22 cellular contexts compared by ENCODE assay signal in genomic region chr4:76365636-76366035, GRCh38. TPM values are rescaled to one million over a fixed set of nuclear protein-coding genes. Genes with fewer than 3 reads are reported as not detected.
DNase-seq lines count a peak whose midpoint lies in the region; ATAC-seq, FAIRE-seq and TF ChIP-seq lines count a peak whose summit lies in the region.
"Had no signal": no experiment of that assay in that cellular context is flagged by ENCODE, and none has a peak within 500 bp of the region (broad histone marks: within the 10 kb centered on the region; RNA-seq: fewer than 3 reads in every experiment).

No MANE protein-coding gene starts in this region.

- ATAC-seq in stimulated activated naive B cell treated with anti-CD40 and anti-IgM and Interleukin-4, amounts not matched to agents 10 μg/mL and 1 μg/mL and 100 μg/mL, for 72 hours (replicated peaks), result no peak
- no peak for ATAC-seq in HepG2
- ATAC-seq: GM12878 had no signal

- peak; percentile 56 for DNase-seq in EH (ENCODE audit: low read depth)
- DNase-seq in MG63, result peak; percentile 4
- DNase-seq in bronchial epithelial cell (ENCODE audit: low read depth), result peak; percentile 2
- no peak for DNase-seq in stimulated activated naive B cell treated with anti-CD40 and anti-IgM and Interleukin-4, amounts not matched to agents 10 μg/mL and 1 μg/mL and 100 μg/mL, for 72 hours
- DNase-seq in inferior parietal cortex (ENCODE audit: extremely low spot score), result no peak
- no peak for DNase-seq in vagina (ENCODE audit: extremely low spot score in 2 of 2)
- no peak for DNase-seq in HepG2 (ENCODE audit: low spot score)
- DNase-seq: ACHN; Calu3; CD4-positive, alpha-beta memory T cell; DMS53; HCEC 1CT; MM.1S; NCI-H1092 treated with DMSO at 0.1 percent for 48 hours; NCI-H2081 treated with DMSO at 0.1 percent for 48 hours; NCI-H524; Peyer's patch; SHP77 had no signal

- no peaks in the 10 kb centered on the region for H3K36me3 Mint-ChIP-seq in stimulated activated naive B cell treated with anti-CD40 and anti-IgM and Interleukin-4, amounts not matched to agents 10 μg/mL and 1 μg/mL and 100 μg/mL, for 72 hours

- TF ChIP-seq EP300 in HepG2 (IDR thresholded peaks at IDR 0.05; ENCODE audit: low read depth in 2 of 2, low read length in 2 of 2) (no peak), HepG2 (CRISPR knock-in tag; IDR thresholded peaks at IDR 0.05; ENCODE audit: borderline replicate concordance) (no peak)

- 33% methylated on average over 3 of the region's 3 CpGs for WGBS in HepG2 (ENCODE audit: low lambda C conversion rate)

- TF ChIP-seq CTCF in bronchial epithelial cell (IDR thresholded peaks at IDR 0.05; ENCODE audit: insufficient read depth, low read length, severe bottlenecking) (no peak), vagina (IDR thresholded peaks at IDR 0.05) (no peak), HepG2 (CRISPR knock-in tag; IDR thresholded peaks at IDR 0.05) (no peak)

- no peak overlapping the region for H3K27ac ChIP-seq in vagina
- H3K27ac ChIP-seq in HepG2 (ENCODE audit: extremely low read length, insufficient read depth, low read length), result no peak overlapping the region
- H3K27ac ChIP-seq: KMS-11, Peyer's patch had no signal

- H3K4me1 Mint-ChIP-seq in stimulated activated naive B cell treated with anti-CD40 and anti-IgM and Interleukin-4, amounts not matched to agents 10 μg/mL and 1 μg/mL and 100 μg/mL, for 72 hours, result peaks cover 8 to 10% of the 10 kb centered on the region in 2 donors
- H3K4me1 Mint-ChIP-seq: CD4-positive, alpha-beta memory T cell had no signal

- H3K36me3 ChIP-seq in MG63 (no peaks in the 10 kb centered on the region), bronchial epithelial cell (ENCODE audit: control insufficient read depth, insufficient read depth, low read length) (no peaks in the 10 kb centered on the region), vagina (no peaks in the 10 kb centered on the region), HepG2 (replicated peaks in 1 of 2; ENCODE audit: control insufficient read depth in 1 of 2, insufficient read depth in 2 of 2, low read length in 2 of 2) (no peaks in the 10 kb centered on the region)
- H3K36me3 ChIP-seq: Peyer's patch had no signal

- peak overlapping the region; percentile 0 for H3K27ac Mint-ChIP-seq in stimulated activated naive B cell treated with anti-CD40 and anti-IgM and Interleukin-4, amounts not matched to agents 10 μg/mL and 1 μg/mL and 100 μg/mL, for 72 hours
- H3K27ac Mint-ChIP-seq: CD4-positive, alpha-beta memory T cell had no signal

- intact Hi-C loops in vagina (cut with DNase I) (no loop called here), HepG2 (cut with micrococcal nuclease; ENCODE audit: unreplicated experiment) (no loop called here)

- H4K20me1 ChIP-seq in HepG2 (ENCODE audit: insufficient read depth, low read length), result no peaks in the 10 kb centered on the region

- H3K9ac ChIP-seq in HepG2 (ENCODE audit: insufficient read depth, low read depth, low read length), result no peak overlapping the region
- H3K9ac ChIP-seq: KMS-11, SK-N-SH had no signal

- in situ Hi-C loops in HepG2 (cut with HindIII; ENCODE audit: extremely low pct_ligation_motif_present, low pct_unique_long_range_greater_than_20kb), result no loop called here

- no peaks in the 10 kb centered on the region for H3K79me2 ChIP-seq in HepG2 (ENCODE audit: insufficient read depth, low read length)

- CTCF ChIA-PET in HepG2 (lab: Yijun Ruan, JAX; ENCODE audit: low intra/inter-chr PET ratio, low total read pairs), result no interaction called here

- TF ChIP-seq RAD21 in HepG2 (CRISPR knock-in tag; IDR thresholded peaks at IDR 0.05), result no peak

- peaks cover 3 to 4% of the 10 kb centered on the region in 2 donors for H3K9me3 Mint-ChIP-seq in stimulated activated naive B cell treated with anti-CD40 and anti-IgM and Interleukin-4, amounts not matched to agents 10 μg/mL and 1 μg/mL and 100 μg/mL, for 72 hours

- H2AFZ ChIP-seq in HepG2 (ENCODE audit: low read length), result no peak overlapping the region

- POLR2A ChIA-PET in HepG2 (lab: Yijun Ruan, JAX), result no interaction called here

- H3K27me3 ChIP-seq in MG63, result no peaks in the 10 kb centered on the region
- no peaks in the 10 kb centered on the region for H3K27me3 ChIP-seq in bronchial epithelial cell (ENCODE audit: control insufficient read depth, insufficient read depth, low read length)
- no peaks in the 10 kb centered on the region for H3K27me3 ChIP-seq in vagina
- 0 out of 5 replicates have a peak, but pooled peaks cover 0 to 4% of the 10 kb centered on the region in 2 experiments for H3K27me3 ChIP-seq in HepG2 (ENCODE audit: control insufficient read depth in 1 of 2, insufficient read depth in 2 of 2, low read length in 2 of 2)
- H3K27me3 ChIP-seq: Peyer's patch had no signal

- TF ChIP-seq POLR2A in vagina (IDR thresholded peaks at IDR 0.05) (no peak), HepG2 (IDR thresholded peaks at IDR 0.05; ENCODE audit: insufficient read depth in 1 of 2, low read depth in 2 of 2, low read length in 2 of 2) (no peak)

- H3K4me3 ChIP-seq in MG63 (no peak overlapping the region), bronchial epithelial cell (ENCODE audit: low read depth, low read length) (no peak overlapping the region), vagina (no peak overlapping the region), HepG2 (replicated peaks in 1 of 3; ENCODE audit: insufficient read depth in 1 of 3, low read depth in 2 of 3, low read length in 3 of 3) (no peak overlapping the region)
- H3K4me3 ChIP-seq: GM12878, Peyer's patch had no signal

- H3K4me3 Mint-ChIP-seq in stimulated activated naive B cell treated with anti-CD40 and anti-IgM and Interleukin-4, amounts not matched to agents 10 μg/mL and 1 μg/mL and 100 μg/mL, for 72 hours, result no peak overlapping the region
- H3K4me3 Mint-ChIP-seq: CD4-positive, alpha-beta memory T cell had no signal

- H3K4me1 ChIP-seq in vagina, result no peaks in the 10 kb centered on the region
- no peaks in the 10 kb centered on the region for H3K4me1 ChIP-seq in HepG2 (ENCODE audit: insufficient read depth, low read length)
- H3K4me1 ChIP-seq: Peyer's patch had no signal

- H3K9me3 ChIP-seq in MG63 (no peaks in the 10 kb centered on the region), vagina (no peaks in the 10 kb centered on the region), HepG2 (ENCODE audit: low read length) (no peaks in the 10 kb centered on the region)
- H3K9me3 ChIP-seq: Peyer's patch, SK-N-SH had no signal

- FAIRE-seq in bronchial epithelial cell (lab: Jason Lieb, UNC) (no peak), HepG2 (lab: Jason Lieb, UNC) (no peak)
- FAIRE-seq: G401.6, GM12878 had no signal

- BruUV-seq in HepG2 (replicated peaks; lab: Mats Ljungman, UMichigan), result no TSS peak

- no peak overlapping the region for H3K4me2 ChIP-seq in HepG2 (ENCODE audit: low read depth, low read length)
- H3K4me2 ChIP-seq: KMS-11, SK-N-SH had no signal

- H3K27me3 Mint-ChIP-seq in stimulated activated naive B cell treated with anti-CD40 and anti-IgM and Interleukin-4, amounts not matched to agents 10 μg/mL and 1 μg/mL and 100 μg/mL, for 72 hours, result peaks cover 9 to 13% of the 10 kb centered on the region in 2 donors

RNA-seq across cellular contexts. Expression of gene CCDC158, which starts 55.3 kb away (rescaled TPM):
- not detected in 2 replicates for total RNA-seq in MG63 (2014; rRNA removed; shearing (Covaris generic); ENCODE audit: low replicate concordance)
- total RNA-seq in bronchial epithelial cell (under 0.01 and 0.13 TPM in 2 replicates), vagina (not detected), HepG2 (2016; rRNA removed; fragmentation: Illumina TruSeq; extraction: Trizol) (not detected in 2 replicates)
- total RNA-seq in HepG2 (2016; cell fraction: cytosol; rRNA removed; fragmentation: Illumina TruSeq; extraction: Trizol; ENCODE audit: low read depth), result not detected in 2 replicates
- total RNA-seq in HepG2 (2016; cell fraction: insoluble cytoplasmic fraction; rRNA removed; fragmentation: Illumina TruSeq; extraction: Trizol), result not detected in 2 replicates
- not detected in 2 replicates for total RNA-seq in HepG2 (2016; cell fraction: membrane; rRNA removed; fragmentation: Illumina TruSeq; extraction: Trizol)
- not detected in 2 replicates for total RNA-seq in HepG2 (2016; cell fraction: nucleus; rRNA removed; fragmentation: Illumina TruSeq; extraction: Trizol)
- polyA plus RNA-seq in HepG2 (2011; rRNA removed), result not detected in 2 replicates
- not detected in 2 replicates for polyA plus RNA-seq in HepG2 (2011; cell fraction: cytosol; rRNA removed)
- not detected in 2 replicates for polyA plus RNA-seq in HepG2 (2011; cell fraction: nucleus; rRNA removed)
- polyA plus RNA-seq in HepG2 (2012), result not detected in 2 replicates
- polyA plus RNA-seq in HepG2 (2016; cell fraction: cytosol; fragmentation: Illumina TruSeq; extraction: Trizol; ENCODE audit: low read depth), result not detected in 2 replicates
- polyA plus RNA-seq in HepG2 (2016; cell fraction: insoluble cytoplasmic fraction; fragmentation: Illumina TruSeq; extraction: Trizol; ENCODE audit: low read depth), result not detected in 2 replicates
- not detected in 2 replicates for polyA plus RNA-seq in HepG2 (2016; cell fraction: membrane; fragmentation: Illumina TruSeq; extraction: Trizol; ENCODE audit: low read depth)
- not detected in 2 replicates for polyA plus RNA-seq in HepG2 (2016; cell fraction: nucleus; fragmentation: Illumina TruSeq; extraction: Trizol; ENCODE audit: insufficient read depth, low read depth)
- polyA minus RNA-seq in HepG2 (2011; rRNA and poly(A)+ RNA removed; ENCODE audit: low replicate concordance), result 0.07 TPM in 1 of 2 replicates, not detected in the other
- not detected in 2 replicates for polyA minus RNA-seq in HepG2 (2011; cell fraction: cytosol; rRNA and poly(A)+ RNA removed)
- polyA minus RNA-seq in HepG2 (2011; cell fraction: nucleus; rRNA and poly(A)+ RNA removed), result not detected in 2 replicates
- total RNA-seq: Calu3; CD4-positive, alpha-beta memory T cell; GM12878; Peyer's patch had no signal
- polyA plus RNA-seq: CD4-positive, alpha-beta memory T cell; GM12878; SK-N-SH had no signal

RNA-seq across cellular contexts. Expression of gene STBD1, which starts 59.1 kb away (rescaled TPM):
- 0.13 TPM in 1 of 2 replicates, not detected in the other for total RNA-seq in MG63 (2014; rRNA removed; shearing (Covaris generic); ENCODE audit: low replicate concordance)
- total RNA-seq in bronchial epithelial cell (9.5 and 10.0 TPM in 2 replicates), vagina (7.6 TPM), HepG2 (2016; rRNA removed; fragmentation: Illumina TruSeq; extraction: Trizol) (3.5 and 4.3 TPM in 2 replicates)
- 1.0 and 1.1 TPM in 2 replicates for total RNA-seq in HepG2 (2016; cell fraction: cytosol; rRNA removed; fragmentation: Illumina TruSeq; extraction: Trizol; ENCODE audit: low read depth)
- 4.2 and 4.3 TPM in 2 replicates for total RNA-seq in HepG2 (2016; cell fraction: insoluble cytoplasmic fraction; rRNA removed; fragmentation: Illumina TruSeq; extraction: Trizol)
- total RNA-seq in HepG2 (2016; cell fraction: membrane; rRNA removed; fragmentation: Illumina TruSeq; extraction: Trizol), result 2.4 and 2.7 TPM in 2 replicates
- 3.8 and 4.3 TPM in 2 replicates for total RNA-seq in HepG2 (2016; cell fraction: nucleus; rRNA removed; fragmentation: Illumina TruSeq; extraction: Trizol)
- polyA plus RNA-seq in HepG2 (2011; rRNA removed), result 2.8 and 4.9 TPM in 2 replicates
- 3.9 and 4.1 TPM in 2 replicates for polyA plus RNA-seq in HepG2 (2011; cell fraction: cytosol; rRNA removed)
- polyA plus RNA-seq in HepG2 (2011; cell fraction: nucleus; rRNA removed), result 1.3 and 2.3 TPM in 2 replicates
- polyA plus RNA-seq in HepG2 (2012), result 9.6 and 14.4 TPM in 2 replicates
- 0.35 and 0.55 TPM in 2 replicates for polyA plus RNA-seq in HepG2 (2016; cell fraction: cytosol; fragmentation: Illumina TruSeq; extraction: Trizol; ENCODE audit: low read depth)
- 1.5 and 3.0 TPM in 2 replicates for polyA plus RNA-seq in HepG2 (2016; cell fraction: insoluble cytoplasmic fraction; fragmentation: Illumina TruSeq; extraction: Trizol; ENCODE audit: low read depth)
- polyA plus RNA-seq in HepG2 (2016; cell fraction: membrane; fragmentation: Illumina TruSeq; extraction: Trizol; ENCODE audit: low read depth), result 0.88 and 1.2 TPM in 2 replicates
- polyA plus RNA-seq in HepG2 (2016; cell fraction: nucleus; fragmentation: Illumina TruSeq; extraction: Trizol; ENCODE audit: insufficient read depth, low read depth), result 2.0 and 3.1 TPM in 2 replicates
- polyA minus RNA-seq in HepG2 (2011; rRNA and poly(A)+ RNA removed; ENCODE audit: low replicate concordance), result 2.0 and 7.2 TPM in 2 replicates
- polyA minus RNA-seq in HepG2 (2011; cell fraction: cytosol; rRNA and poly(A)+ RNA removed), result 1.8 and 7.7 TPM in 2 replicates
- polyA minus RNA-seq in HepG2 (2011; cell fraction: nucleus; rRNA and poly(A)+ RNA removed), result 1.9 and 3.1 TPM in 2 replicates
- total RNA-seq: GM12878 had no signal

Comparison
In these comparisons a context has a peak if more than half of its experiments do, and no peak if none do; other contexts are left out.
1. DNase-seq: peak in EH (single experiment), MG63 (single experiment) and bronchial epithelial cell (single experiment); none in stimulated activated naive B cell treated with anti-CD40 and anti-IgM and Interleukin-4, amounts not matched to agents 10 μg/mL and 1 μg/mL and 100 μg/mL, for 72 hours (single experiment), inferior parietal cortex (single experiment), vagina (0 of 2) and HepG2 (single experiment).